Comparison of ENCODE assay signal across 8 cellular contexts in genomic region chr1:8510041-8510823, GRCh38.
A peak's percentile ranks its signal among the peaks of the same experiment; 100 is the strongest.
DNase-seq lines count a peak whose midpoint lies in the region; ATAC-seq lines count a peak whose summit lies in the region.

No MANE protein-coding gene starts in this region.

- H3K27ac Mint-ChIP-seq in IgD-negative memory B cell: peak overlapping the region; percentile 3 to 96 (median 86)
- peak overlapping the region; percentile 93 for H3K27ac Mint-ChIP-seq in activated naive CD8-positive, alpha-beta T cell treated with anti-CD3 and anti-CD28 coated beads for 36 hours

- ATAC-seq in right cardiac atrium (peak; percentile 63 to 65), HG03175 (IDR thresholded peaks at IDR 0.05; ENCODE audit: unreplicated experiment) (no peak)

- H3K4me1 Mint-ChIP-seq in IgD-negative memory B cell: peaks cover 22 to 29% (median 27%) of the 10 kb centered on the region in 3 donors
- H3K4me1 Mint-ChIP-seq in activated naive CD8-positive, alpha-beta T cell treated with anti-CD3 and anti-CD28 coated beads for 36 hours: peaks cover 35% of the 10 kb centered on the region

- intact Hi-C loops in right cardiac atrium (cut with DNase I): no loop called here

- H3K4me3 Mint-ChIP-seq in IgD-negative memory B cell: peak overlapping the region; percentile 10 to 86 (median 48)
- peak overlapping the region; percentile 72 for H3K4me3 Mint-ChIP-seq in activated naive CD8-positive, alpha-beta T cell treated with anti-CD3 and anti-CD28 coated beads for 36 hours

- peak overlapping the region; percentile 22 for H3K4me3 ChIP-seq in right cardiac atrium (ENCODE audit: low read length)
- no peak overlapping the region for H3K4me3 ChIP-seq in HAP-1

- no peaks in the 10 kb centered on the region for H3K9me3 Mint-ChIP-seq in IgD-negative memory B cell
- peaks cover 3% of the 10 kb centered on the region for H3K9me3 Mint-ChIP-seq in activated naive CD8-positive, alpha-beta T cell treated with anti-CD3 and anti-CD28 coated beads for 36 hours

- no peaks in the 10 kb centered on the region for H3K27me3 Mint-ChIP-seq in IgD-negative memory B cell
- no peaks in the 10 kb centered on the region for H3K27me3 Mint-ChIP-seq in activated naive CD8-positive, alpha-beta T cell treated with anti-CD3 and anti-CD28 coated beads for 36 hours

- H3K4me1 ChIP-seq in right cardiac atrium (ENCODE audit: control insufficient read depth, insufficient read depth, low read length) (peaks cover 4% of the 10 kb centered on the region), HAP-1 (no peaks in the 10 kb centered on the region; the same call in 1 of the 2 replicates)

- WGBS in right cardiac atrium: 32% methylated on average over 9 of the region's 9 CpGs

- DNase-seq in activated naive CD8-positive, alpha-beta T cell treated with anti-CD3 and anti-CD28 coated beads for 36 hours: peak; percentile 42
- peak in 1 of 3 donors; percentile 71 for DNase-seq in right cardiac atrium
- peak; percentile 61 for DNase-seq in stimulated activated CD4-positive, alpha-beta T cell treated with anti-CD3 and anti-CD28 coated beads, Interleukin-2, amount 100 ng/mL, for 4 hours (ENCODE audit: low read depth)
- DNase-seq in NCI-H1436 (lab: John Stamatoyannopoulos, UW): no peak
- DNase-seq in DMS 273 treated with DMSO at 0.1 percent for 48 hours (lab: John Stamatoyannopoulos, UW): no peak
- DNase-seq in HAP-1 (ENCODE audit: low spot score in 2 of 2): no peak

- H3K36me3 ChIP-seq in HAP-1 (replicated peaks): no peaks in the 10 kb centered on the region

- H3K9me3 ChIP-seq in right cardiac atrium (ENCODE audit: control insufficient read depth, low read length) (no peaks in the 10 kb centered on the region), HAP-1 (no peaks in the 10 kb centered on the region)

- in situ Hi-C loops in HAP-1 (cut with MboI; ENCODE audit: low sequenced_read_pairs): no loop called here

- peaks cover 11% of the 10 kb centered on the region for H3K36me3 Mint-ChIP-seq in IgD-negative memory B cell
- H3K36me3 Mint-ChIP-seq in activated naive CD8-positive, alpha-beta T cell treated with anti-CD3 and anti-CD28 coated beads for 36 hours: peaks cover 11% of the 10 kb centered on the region

- H3K27ac ChIP-seq in right cardiac atrium (ENCODE audit: low read length): peak overlapping the region; percentile 78

- no peaks in the 10 kb centered on the region for H3K27me3 ChIP-seq in right cardiac atrium (ENCODE audit: control insufficient read depth, insufficient read depth)
- H3K27me3 ChIP-seq in HAP-1 (ENCODE audit: low read depth): no peaks in the 10 kb centered on the region

Comparison
In these comparisons a context has a peak if more than half of its experiments do, and no peak if none do; other contexts are left out.
1. DNase-seq: peak in activated naive CD8-positive, alpha-beta T cell treated with anti-CD3 and anti-CD28 coated beads for 36 hours (single experiment) and stimulated activated CD4-positive, alpha-beta T cell treated with anti-CD3 and anti-CD28 coated beads, Interleukin-2, amount 100 ng/mL, for 4 hours (single experiment); none in NCI-H1436 (single experiment), DMS 273 treated with DMSO at 0.1 percent for 48 hours (single experiment) and HAP-1 (0 of 2).